1 cellular context compared by ENCODE assay signal in genomic region chr7:101857358-101857794, GRCh38.
TF ChIP-seq lines count a peak whose summit lies in the region.

No MANE protein-coding gene starts in this region.

TF ChIP-seq in HepG2, 621 proteins besides CTCF, POLR2A, EP300 and RAD21:
- TF ChIP-seq USF2 (IDR thresholded peaks at IDR 0.05; ENCODE audit: low read depth, low read length) (no peak), USF2 (CRISPR knock-in tag; IDR thresholded peaks at IDR 0.05; ENCODE audit: borderline replicate concordance) (peak; percentile 12; the same call in 1 of the 2 replicates), BCLAF1 (IDR thresholded peaks at IDR 0.05) (no peak)
